Comparison of ENCODE assay signal across 8 cellular contexts in the genomic region with DNA sequence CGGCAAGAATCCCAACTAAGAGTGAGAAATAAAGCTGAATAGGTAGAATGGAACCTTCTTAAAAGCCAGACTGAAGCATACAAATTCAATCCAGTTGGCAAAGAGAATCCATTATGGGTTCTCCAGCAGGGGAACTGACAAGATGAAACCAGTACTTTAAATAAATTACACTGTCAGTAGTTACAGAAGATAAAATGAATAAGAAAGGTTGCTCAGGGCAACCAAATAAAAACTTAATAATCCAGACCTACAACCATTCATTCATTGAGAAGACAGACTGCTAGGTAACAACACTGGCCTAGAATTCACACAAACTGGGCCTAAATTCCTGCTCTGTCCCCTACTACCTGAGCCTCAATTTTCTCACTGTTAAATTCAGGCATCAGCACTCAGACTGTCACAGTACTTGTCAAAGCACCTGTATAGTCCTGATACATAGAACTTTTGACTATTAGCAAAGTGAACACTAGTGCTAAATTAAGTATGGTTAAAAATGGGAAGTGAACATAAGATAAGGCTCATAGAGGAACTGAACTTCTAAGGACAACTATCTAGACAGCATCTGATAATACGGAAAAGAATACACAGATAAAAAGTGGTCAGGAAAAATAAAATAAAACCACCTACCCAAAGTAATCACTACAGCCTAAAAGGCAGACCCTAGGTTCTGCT. TPM values are rescaled to one million over a fixed set of nuclear protein-coding genes. Genes with fewer than 3 reads are reported as not detected.
A peak's percentile ranks its signal among the peaks of the same experiment; 100 is the strongest.
DNase-seq lines count a peak whose midpoint lies in the region; ATAC-seq and TF ChIP-seq lines count a peak whose summit lies in the region.

No MANE protein-coding gene starts in this region.

- intact Hi-C loops in heart left ventricle (cut with DNase I): loop anchor here in 9 of 10 donors (5.0 to 10.0 kb wide), 17 partner anchors 39 to 1134 kb away; no protein-coding TSS in a partner anchor
- intact Hi-C loops in Right ventricle myocardium inferior (cut with DNase I): loop anchor here (10.0 kb wide), 4 partner anchors 236 to 1194 kb away; no protein-coding TSS in a partner anchor
- intact Hi-C loops in transverse colon (cut with DNase I; ENCODE audit: low total_unique reads): no loop called here
- intact Hi-C loops in testis (cut with DNase I; ENCODE audit: low total_unique reads): no loop called here

- H3K9me3 ChIP-seq in heart left ventricle: no peaks in the 10 kb centered on the region
- no peaks in the 10 kb centered on the region for H3K9me3 ChIP-seq in transverse colon
- no peaks in the 10 kb centered on the region for H3K9me3 ChIP-seq in testis

- TF ChIP-seq EP300 in transverse colon (IDR thresholded peaks at IDR 0.05; ENCODE audit: low read depth): no peak

- H3K36me3 ChIP-seq in heart left ventricle (no peaks in the 10 kb centered on the region), transverse colon (no peaks in the 10 kb centered on the region), testis (ENCODE audit: low read depth, missing control alignments) (no peaks in the 10 kb centered on the region)

- peak in 1 of 4 donors; percentile 43 for ATAC-seq in heart left ventricle
- no peak for ATAC-seq in Right ventricle myocardium inferior

- in situ Hi-C loops in transverse colon (cut with MboI; ENCODE audit: low pct_ligation_motif_present in 1 of 4, low pct_unique_long_range_greater_than_20kb in 1 of 4, low sequenced_read_pairs in 3 of 4): loop anchor here in 3 of 4 donors (10.0 to 25.0 kb wide), 5 partner anchors 129 to 404 kb away; no protein-coding TSS in a partner anchor

- TF ChIP-seq CTCF in heart left ventricle (IDR thresholded peaks at IDR 0.05): no peak
- TF ChIP-seq CTCF in transverse colon (IDR thresholded peaks at IDR 0.05): no peak
- TF ChIP-seq CTCF in testis (IDR thresholded peaks at IDR 0.05): no peak

- H3K4me1 ChIP-seq in heart left ventricle (peaks cover 4 to 59% (median 31%) of the 10 kb centered on the region in 12 donors), transverse colon (peaks cover 16 to 58% (median 31%) of the 10 kb centered on the region in 4 donors), testis (peaks cover 15% of the 10 kb centered on the region)

- TF ChIP-seq POLR2A in heart left ventricle (IDR thresholded peaks at IDR 0.05) (no peak), transverse colon (IDR thresholded peaks at IDR 0.05) (no peak), testis (IDR thresholded peaks at IDR 0.05) (no peak)

- H3K27me3 ChIP-seq in heart left ventricle: no peaks in the 10 kb centered on the region
- no peaks in the 10 kb centered on the region for H3K27me3 ChIP-seq in transverse colon
- H3K27me3 ChIP-seq in testis: no peaks in the 10 kb centered on the region

- peak overlapping the region in 10 of 12 donors; percentile 1 to 57 (median 24) for H3K27ac ChIP-seq in heart left ventricle
- H3K27ac ChIP-seq in transverse colon: peak overlapping the region; percentile 49 to 52 (median 50)
- H3K27ac ChIP-seq in testis: no peak overlapping the region

- H3K4me3 ChIP-seq in heart left ventricle: peak overlapping the region in 1 of 12 donors; percentile 7
- no peak overlapping the region for H3K4me3 ChIP-seq in transverse colon
- no peak overlapping the region for H3K4me3 ChIP-seq in testis

- WGBS in heart left ventricle, 4 donors: 36 to 58% (median 48%) methylated on average over 2 of the region's 2 CpGs
- WGBS in transverse colon (ENCODE audit: low coverage in 1 of 2), 2 donors: 72 to 73% methylated on average over 2 of the region's 2 CpGs
- 67 to 77% methylated on average over 2 of the region's 2 CpGs for WGBS in testis, 2 donors

- no peak for DNase-seq in heart left ventricle
- DNase-seq in Right ventricle myocardium inferior (ENCODE audit: missing footprints): no peak
- peak; percentile 10 for DNase-seq in OCI-M1 (lab: John Stamatoyannopoulos, UW)
- peak; percentile 28 for DNase-seq in germinal center (ENCODE audit: low spot score)
- DNase-seq in transverse colon: no peak
- DNase-seq in testis: no peak
- DNase-seq in GM19240 (ENCODE audit: insufficient read length, low spot score): no peak
- DNase-seq in stimulated activated CD8-positive, alpha-beta memory T cell treated with anti-CD3 and anti-CD28 coated beads, Interleukin-4, amount 100 ng/mL, for 48 hours: no peak

RNA-seq across cellular contexts. Expression of gene TBL1XR1, which starts 6.0 kb away (rescaled TPM):
- total RNA-seq in heart left ventricle (100 to 1,000 TPM in 6 of 9 donors, 10 to 100 TPM in 3; 50.0 to 176 (median 120) TPM), Right ventricle myocardium inferior (96.8 TPM), transverse colon (100 to 1,000 TPM in 1 of 4 donors, 10 to 100 TPM in 3; 39.4 to 131 (median 68.1) TPM), testis (10 to 100 TPM; 59.8 to 67.6 TPM)
- polyA plus RNA-seq in heart left ventricle (10 to 100 TPM; 24.0 to 46.0 TPM), testis (ENCODE audit: insufficient read depth, low read depth, low replicate concordance) (44.2 TPM)

Comparison
In these comparisons a context has a peak if more than half of its experiments do, and no peak if none do; other contexts are left out.
1. DNase-seq: peak in OCI-M1 (single experiment) and germinal center (single experiment); none in heart left ventricle (0 of 5), Right ventricle myocardium inferior (single experiment), transverse colon (single experiment), testis (single experiment), GM19240 (single experiment) and stimulated activated CD8-positive, alpha-beta memory T cell treated with anti-CD3 and anti-CD28 coated beads, Interleukin-4, amount 100 ng/mL, for 48 hours (single experiment).
2. H3K27ac ChIP-seq: peak in heart left ventricle (10 of 12) and transverse colon (4 of 4); none in testis (0 of 2).
3. intact Hi-C loops: an anchor here in heart left ventricle (5.0 to 10.0 kb wide) and Right ventricle myocardium inferior (10.0 kb wide); none called in transverse colon and testis.